ENCODE assay signal across 21 cellular contexts in genomic region chr4:112978691-112979472, GRCh38.
DNase-seq lines count a peak whose midpoint lies in the region; ATAC-seq and TF ChIP-seq lines count a peak whose summit lies in the region.
"Had no signal": no experiment of that assay in that cellular context is flagged by ENCODE, and none has a peak within 500 bp of the region (broad histone marks: within the 10 kb centered on the region; RNA-seq: fewer than 3 reads in every experiment).

No MANE protein-coding gene starts in this region.

- DNase-seq in EL (peak; percentile 79), PC-3 (peak; percentile 65), fibroblast of gingiva (ENCODE audit: low read depth) (peak; percentile 18), trophoblast cell (peak; percentile 5 to 9), NCI-H1105 treated with DMSO at 0.1 percent for 48 hours (lab: John Stamatoyannopoulos, UW) (no peak)
- no peak for DNase-seq in activated CD8-positive, alpha-beta memory T cell treated with anti-CD3 and anti-CD28 coated beads, Interleukin-2, amount 50 U/mL, for 4 hours
- DNase-seq: activated CD4-positive, alpha-beta memory T cell treated with anti-CD3 and anti-CD28 coated beads for 36 hours; activated T-cell treated with anti-CD3 and anti-CD28 coated beads, Interleukin-2, amount 50 U/mL, for 72 hours; AML-193; Caco-2; effector CD4-positive, alpha-beta T cell; left ventricle myocardium inferior; NCI-H1436; stimulated activated CD4-positive, alpha-beta T cell treated with anti-CD3 and anti-CD28 coated beads, Interleukin-4, amount 100 ng/mL, for 1 hour; SW 1271; WERI-Rb-1 had no signal

- H3K36me3 ChIP-seq in PC-3 (ENCODE audit: low read depth, low read length) = no peaks in the 10 kb centered on the region
- no peaks in the 10 kb centered on the region for H3K36me3 ChIP-seq in trophoblast cell (ENCODE audit: control insufficient read depth in 1 of 2, insufficient read depth in 2 of 2, low read length in 2 of 2)
- H3K36me3 ChIP-seq: cardiac muscle cell, WERI-Rb-1 had no signal

- H3K4ac ChIP-seq in trophoblast cell (ENCODE audit: low read depth, low read length) = no peak overlapping the region

- no peak overlapping the region for H4K12ac ChIP-seq in trophoblast cell (ENCODE audit: low read depth, low read length)

- H3K23ac ChIP-seq in trophoblast cell (ENCODE audit: low read length) = no peak overlapping the region

- no peaks in the 10 kb centered on the region for H3K27me3 ChIP-seq in PC-3 (ENCODE audit: low read length)
- H3K27me3 ChIP-seq in trophoblast cell (ENCODE audit: insufficient read depth, low read length) = no peaks in the 10 kb centered on the region
- H3K27me3 ChIP-seq: cardiac muscle cell had no signal

- BruUV-seq in PC-3 (replicated peaks; lab: Mats Ljungman, UMichigan) = no TSS peak

- H4K91ac ChIP-seq in trophoblast cell (ENCODE audit: low read depth, low read length) = no peak overlapping the region

- no peak overlapping the region for H3K14ac ChIP-seq in trophoblast cell (ENCODE audit: low read length)

- no peak overlapping the region for H3K9ac ChIP-seq in PC-3 (ENCODE audit: low read length)
- H3K9ac ChIP-seq in trophoblast cell (ENCODE audit: low read length) = no peak overlapping the region
- H3K9ac ChIP-seq: KMS-11 had no signal

- H2BK12ac ChIP-seq in trophoblast cell (ENCODE audit: low read length) = no peak overlapping the region

- no peak for TF ChIP-seq CTCF in PC-3 (conservative IDR thresholded peaks at IDR 0.05; ENCODE audit: low read depth, low read length)

- no peak overlapping the region for H4K8ac ChIP-seq in trophoblast cell (ENCODE audit: low read depth, low read length)

- no peaks in the 10 kb centered on the region for H3K9me3 ChIP-seq in PC-3 (ENCODE audit: low read length)
- peaks cover 3% of the 10 kb centered on the region for H3K9me3 ChIP-seq in trophoblast cell (ENCODE audit: insufficient read depth, low read depth, low read length)
- H3K9me3 ChIP-seq: Caco-2 had no signal

- no peak overlapping the region for H2AK5ac ChIP-seq in trophoblast cell (ENCODE audit: low read length)

- WGBS in trophoblast cell (ENCODE audit: extremely low coverage, insufficient coverage, insufficient read length) = no CpG with 5 or more reads among the region's 14 CpGs

- H3K27ac ChIP-seq in PC-3 (ENCODE audit: low read length) (no peak overlapping the region), trophoblast cell (ENCODE audit: low read depth, low read length) (no peak overlapping the region)
- H3K27ac ChIP-seq: cardiac muscle cell, KMS-11, left ventricle myocardium inferior, skin epidermis, WERI-Rb-1 had no signal

- H3F3A ChIP-seq in PC-3 (ENCODE audit: low read length, unreplicated experiment) = no peaks in the 10 kb centered on the region

- H3K9me2 ChIP-seq in PC-3 (replicated peaks; ENCODE audit: low read length) = no peaks in the 10 kb centered on the region

- no peaks in the 10 kb centered on the region; the same call in 1 of the 2 replicates for H3K4me1 ChIP-seq in PC-3 (ENCODE audit: insufficient read depth, low read length)
- no peaks in the 10 kb centered on the region for H3K4me1 ChIP-seq in trophoblast cell (ENCODE audit: control insufficient read depth in 1 of 2, insufficient read depth in 2 of 2, low read length in 2 of 2)
- H3K4me1 ChIP-seq: Caco-2 had no signal

- CTCF ChIA-PET in PC-3 (lab: Charles Lee) = no interaction called here

- POLR2A ChIA-PET in PC-3 (lab: Charles Lee; ENCODE audit: unreplicated experiment) = no interaction called here

- no peaks in the 10 kb centered on the region for H3K79me1 ChIP-seq in trophoblast cell (ENCODE audit: low read length)

- no peak overlapping the region for H3K4me2 ChIP-seq in PC-3 (ENCODE audit: low read length)
- H3K4me2 ChIP-seq in trophoblast cell (ENCODE audit: low read length) = no peak overlapping the region
- H3K4me2 ChIP-seq: KMS-11 had no signal

- ATAC-seq in PC-3 (no peak), GM19035 (IDR thresholded peaks at IDR 0.05; ENCODE audit: unreplicated experiment) (no peak), GM21390 (IDR thresholded peaks at IDR 0.05; ENCODE audit: unreplicated experiment) (no peak)
- ATAC-seq: activated T-cell treated with anti-CD3 and anti-CD28 coated beads, Interleukin-2, amount 50 U/mL, for 72 hours had no signal

- no peaks in the 10 kb centered on the region for H4K20me1 ChIP-seq in PC-3 (ENCODE audit: low read length)

- no peak overlapping the region for H3K18ac ChIP-seq in trophoblast cell (ENCODE audit: low read length)

- H2AFZ ChIP-seq in PC-3 (ENCODE audit: low read length) = no peak overlapping the region
- no peak overlapping the region for H2AFZ ChIP-seq in trophoblast cell (ENCODE audit: insufficient read depth, low read length, poor library complexity)

- intact Hi-C loops in PC-3 (cut with micrococcal nuclease) = no loop called here

- H3K79me2 ChIP-seq in PC-3 (ENCODE audit: low read length) = no peaks in the 10 kb centered on the region
- H3K79me2 ChIP-seq in trophoblast cell (ENCODE audit: control insufficient read depth, insufficient read depth, low read length, poor library complexity) = no peaks in the 10 kb centered on the region

- H2BK120ac ChIP-seq in trophoblast cell (ENCODE audit: insufficient read depth, low read length, poor library complexity) = no peak overlapping the region

- H2BK5ac ChIP-seq in trophoblast cell (ENCODE audit: low read depth, low read length, poor library complexity) = no peak overlapping the region

- no peak overlapping the region for H3K4me3 ChIP-seq in PC-3 (ENCODE audit: low read length)
- no peak overlapping the region for H3K4me3 ChIP-seq in trophoblast cell (ENCODE audit: low read depth, low read length)
- H3K4me3 ChIP-seq: cardiac muscle cell, left ventricle myocardium inferior, skin epidermis had no signal

Comparison
In these comparisons a context has a peak if more than half of its experiments do, and no peak if none do; other contexts are left out.
1. DNase-seq: peak in EL (single experiment), PC-3 (single experiment), fibroblast of gingiva (single experiment) and trophoblast cell (2 of 2); none in activated CD8-positive, alpha-beta memory T cell treated with anti-CD3 and anti-CD28 coated beads, Interleukin-2, amount 50 U/mL, for 4 hours (single experiment) and NCI-H1105 treated with DMSO at 0.1 percent for 48 hours (single experiment).